Comparison of ENCODE assay signal across 11 cellular contexts in genomic region chr5:173187054-173187743, GRCh38. TPM values are rescaled to one million over a fixed set of nuclear protein-coding genes. Genes with fewer than 3 reads are reported as not detected.
DNase-seq lines count a peak whose midpoint lies in the region; ATAC-seq and TF ChIP-seq lines count a peak whose summit lies in the region.
"Had no signal": no experiment of that assay in that cellular context is flagged by ENCODE, and none has a peak within 500 bp of the region (broad histone marks: within the 10 kb centered on the region; RNA-seq: fewer than 3 reads in every experiment).

No MANE protein-coding gene starts in this region.

- no peaks in the 10 kb centered on the region for H3K79me2 ChIP-seq in PC-9 (ENCODE audit: low read depth)

- WGBS in ovary, 3 donors = 73 to 79% (median 74%) methylated on average over 10 to 11 of the region's 11 CpGs

- POLR2A ChIA-PET in PC-9 (lab: Charles Lee; ENCODE audit: unreplicated experiment) = no interaction called here

- no peaks in the 10 kb centered on the region for H3K36me3 ChIP-seq in BE2C
- no peaks in the 10 kb centered on the region for H3K36me3 ChIP-seq in PC-9 (ENCODE audit: low read depth)
- no peaks in the 10 kb centered on the region for H3K36me3 ChIP-seq in ovary
- H3K36me3 ChIP-seq: neutrophil had no signal

- TF ChIP-seq POLR2A in ovary (IDR thresholded peaks at IDR 0.05) = no peak

- H3K4me1 ChIP-seq in BE2C = no peaks in the 10 kb centered on the region
- H3K4me1 ChIP-seq in PC-9 (replicated peaks; ENCODE audit: insufficient read depth) = no peaks in the 10 kb centered on the region
- no peaks in the 10 kb centered on the region for H3K4me1 ChIP-seq in ovary (ENCODE audit: insufficient read depth)

- BruUV-seq in PC-9 (replicated peaks; lab: Mats Ljungman, UMichigan) = no TSS peak

- H3K4me3 ChIP-seq in BE2C (ENCODE audit: low read depth, low read length) = no peak overlapping the region
- no peak overlapping the region for H3K4me3 ChIP-seq in PC-9
- no peak overlapping the region for H3K4me3 ChIP-seq in ovary

- DNase-seq in BE2C = no peak
- DNase-seq in PC-9 = peak; percentile 14 to 39
- DNase-seq in iPS-NIHi11 (ENCODE audit: low spot score) = peak; percentile 59
- DNase-seq in UCSD-AML1 (lab: John Stamatoyannopoulos, UW; ENCODE audit: unreplicated experiment) = no peak
- no peak for DNase-seq in ovary
- DNase-seq in retina = no peak
- DNase-seq: OCI-M1 had no signal

- CTCF ChIA-PET in PC-9 (lab: Charles Lee) = interaction anchor here (0.5 to 0.6 kb wide), 2 partner anchors 51 to 485 kb away, joined by 4 to 8 read pairs; no protein-coding TSS in a partner anchor

- intact Hi-C loops in PC-9 (cut with micrococcal nuclease; ENCODE audit: unreplicated experiment) = no loop called here
- intact Hi-C loops in ovary (cut with DNase I) = no loop called here

- H3K27me3 ChIP-seq in BE2C (peaks cover 12% of the 10 kb centered on the region), PC-9 (ENCODE audit: insufficient read depth, low read depth) (no peaks in the 10 kb centered on the region; the same call in 1 of the 2 replicates), ovary (no peaks in the 10 kb centered on the region)

- no peaks in the 10 kb centered on the region for H3K9me3 ChIP-seq in BE2C
- no peaks in the 10 kb centered on the region for H3K9me3 ChIP-seq in PC-9 (ENCODE audit: insufficient read depth, low read depth)
- H3K9me3 ChIP-seq in ovary = no peaks in the 10 kb centered on the region
- H3K9me3 ChIP-seq: neutrophil had no signal

- H4K20me1 ChIP-seq in PC-9 (ENCODE audit: insufficient read depth) = no peaks in the 10 kb centered on the region

- no peaks in the 10 kb centered on the region for H3K9me2 ChIP-seq in PC-9 (ENCODE audit: insufficient read depth)

- TF ChIP-seq CTCF in BE2C (IDR thresholded peaks at IDR 0.05; ENCODE audit: low read depth, low read length) (peak; percentile 26), GM12872 (IDR thresholded peaks at IDR 0.05; ENCODE audit: insufficient read depth, low read depth, low read length) (peak; percentile 44; the same call in 2 of the 3 replicates), PC-9 (conservative IDR thresholded peaks at IDR 0.05) (0 out of 2 replicates have a peak, but pooled peaks have one; percentile 19), ovary (IDR thresholded peaks at IDR 0.05) (no peak)

- H2AFZ ChIP-seq in PC-9 = no peak overlapping the region

- no peak overlapping the region for H3K27ac ChIP-seq in PC-9
- no peak overlapping the region for H3K27ac ChIP-seq in ovary
- H3K27ac ChIP-seq: epithelial cell of prostate, neutrophil had no signal

- no peak for ATAC-seq in GM18909 (IDR thresholded peaks at IDR 0.05; ENCODE audit: poor library complexity, unreplicated experiment)

- no peak for TF ChIP-seq EP300 in ovary (IDR thresholded peaks at IDR 0.05)

- H3F3A ChIP-seq in PC-9 (ENCODE audit: insufficient read depth, low read depth) = no peaks in the 10 kb centered on the region

- H3K4me2 ChIP-seq in PC-9 = no peak overlapping the region

RNA-seq across cellular contexts. Expression of gene BNIP1, which starts 42.9 kb away (rescaled TPM):
- 40.1 TPM for polyA plus RNA-seq in BE2C (2012; ENCODE audit: insufficient read depth, insufficient read length, low read depth)
- 13.3 and 13.5 TPM in 2 replicates for total RNA-seq in PC-9 (2021)
- 10 to 100 TPM in 2 of 7 donors, 1 to 10 TPM in 5; 8.3 to 17.6 (median 9.5) TPM for total RNA-seq in ovary
- polyA plus RNA-seq in ovary = 10 to 100 TPM in 1 of 2 donors, 1 to 10 TPM in 1; 9.1 to 14.8 TPM

RNA-seq across cellular contexts. Expression of gene NKX2-5, which starts 47.8 kb away (rescaled TPM):
- polyA plus RNA-seq in BE2C (2012; ENCODE audit: insufficient read depth, insufficient read length, low read depth) = not detected
- total RNA-seq in PC-9 (2021) (2.2 and 3.4 TPM in 2 replicates), ovary (not detected)
- polyA plus RNA-seq in ovary = not detected

Comparison
In these comparisons a context has a peak if more than half of its experiments do, and no peak if none do; other contexts are left out.
1. DNase-seq: peak in PC-9 (2 of 2) and iPS-NIHi11 (single experiment); none in BE2C (single experiment), UCSD-AML1 (single experiment), ovary (0 of 5) and retina (single experiment).
2. CTCF ChIP-seq: peak in BE2C (single experiment), GM12872 (single experiment) and PC-9 (single experiment); none in ovary (0 of 3).